In genomic region chrX:30812326-30812725, GRCh38 we compare ENCODE assay signal across 13 cellular contexts.
DNase-seq lines count a peak whose midpoint lies in the region; ATAC-seq and TF ChIP-seq lines count a peak whose summit lies in the region.
"Had no signal": no experiment of that assay in that cellular context is flagged by ENCODE, and none has a peak within 500 bp of the region (broad histone marks: within the 10 kb centered on the region; RNA-seq: fewer than 3 reads in every experiment).

No MANE protein-coding gene starts in this region.

- H3K36me3 Mint-ChIP-seq in activated naive CD8-positive, alpha-beta T cell treated with anti-CD3 and anti-CD28 coated beads, Interleukin-2, amount 50 U/mL, for 24 hours (ENCODE audit: low read depth), result no peaks in the 10 kb centered on the region
- no peaks in the 10 kb centered on the region for H3K36me3 Mint-ChIP-seq in natural killer cell treated with Interleukin-12 subunit alpha and Interleukin-12 subunit beta and Interleukin-15 and Interleukin-18, amount 100 ng/mL, for 72 hours

- no peaks in the 10 kb centered on the region for H3K36me3 ChIP-seq in spleen
- H3K36me3 ChIP-seq: esophagus muscularis mucosa had no signal

- no peaks in the 10 kb centered on the region for H3K4me1 Mint-ChIP-seq in activated naive CD8-positive, alpha-beta T cell treated with anti-CD3 and anti-CD28 coated beads, Interleukin-2, amount 50 U/mL, for 24 hours
- no peaks in the 10 kb centered on the region for H3K4me1 Mint-ChIP-seq in natural killer cell treated with Interleukin-12 subunit alpha and Interleukin-12 subunit beta and Interleukin-15 and Interleukin-18, amount 100 ng/mL, for 72 hours (ENCODE audit: low read depth in 2 of 2)
- H3K4me1 Mint-ChIP-seq: neural crest cell had no signal

- no peaks in the 10 kb centered on the region for H3K9me3 Mint-ChIP-seq in activated naive CD8-positive, alpha-beta T cell treated with anti-CD3 and anti-CD28 coated beads, Interleukin-2, amount 50 U/mL, for 24 hours
- H3K9me3 Mint-ChIP-seq in natural killer cell treated with Interleukin-12 subunit alpha and Interleukin-12 subunit beta and Interleukin-15 and Interleukin-18, amount 100 ng/mL, for 72 hours, result no peaks in the 10 kb centered on the region
- H3K9me3 Mint-ChIP-seq: neural crest cell; T-helper 1 cell treated with Interleukin-12 subunit alpha and Interleukin-12 subunit beta and Interleukin-4 antibody, amounts not matched to agents 30 μg/mL and 1 μg/mL, for 36 hours had no signal

- H3K4me3 ChIP-seq in spleen, result no peak overlapping the region
- H3K4me3 ChIP-seq: esophagus muscularis mucosa had no signal

- DNase-seq in NCI-H526 (lab: John Stamatoyannopoulos, UW) (peak; percentile 71 to 74), DMS153 treated with DMSO at 0.1 percent for 48 hours (lab: John Stamatoyannopoulos, UW; ENCODE audit: unreplicated experiment) (no peak), spleen (no peak)
- DNase-seq in activated naive CD8-positive, alpha-beta T cell treated with anti-CD3 and anti-CD28 coated beads, Interleukin-2, amount 50 U/mL, for 24 hours, result no peak
- no peak for DNase-seq in natural killer cell treated with Interleukin-12 subunit alpha and Interleukin-12 subunit beta and Interleukin-15 and Interleukin-18, amount 100 ng/mL, for 72 hours (ENCODE audit: low spot score)
- DNase-seq: islet precursor cell, substantia nigra had no signal

- intact Hi-C loops in spleen (cut with DNase I; ENCODE audit: low total_unique reads), result no loop called here

- no peak overlapping the region for H3K27ac Mint-ChIP-seq in activated naive CD8-positive, alpha-beta T cell treated with anti-CD3 and anti-CD28 coated beads, Interleukin-2, amount 50 U/mL, for 24 hours
- H3K27ac Mint-ChIP-seq in natural killer cell treated with Interleukin-12 subunit alpha and Interleukin-12 subunit beta and Interleukin-15 and Interleukin-18, amount 100 ng/mL, for 72 hours, result no peak overlapping the region
- H3K27ac Mint-ChIP-seq: T-helper 1 cell treated with Interleukin-12 subunit alpha and Interleukin-12 subunit beta and Interleukin-4 antibody, amounts not matched to agents 30 μg/mL and 1 μg/mL, for 36 hours had no signal

- no peak overlapping the region for H3K27ac ChIP-seq in spleen
- H3K27ac ChIP-seq: esophagus muscularis mucosa had no signal

- WGBS in spleen, 5 donors, result 48 to 67% (median 62%) methylated on average over 1 of the region's 1 CpG

- no peaks in the 10 kb centered on the region for H3K27me3 Mint-ChIP-seq in activated naive CD8-positive, alpha-beta T cell treated with anti-CD3 and anti-CD28 coated beads, Interleukin-2, amount 50 U/mL, for 24 hours
- H3K27me3 Mint-ChIP-seq in natural killer cell treated with Interleukin-12 subunit alpha and Interleukin-12 subunit beta and Interleukin-15 and Interleukin-18, amount 100 ng/mL, for 72 hours, result no peaks in the 10 kb centered on the region

- H3K9me3 ChIP-seq in spleen, result no peaks in the 10 kb centered on the region
- H3K9me3 ChIP-seq: esophagus muscularis mucosa had no signal

- no peaks in the 10 kb centered on the region for H3K27me3 ChIP-seq in spleen (replicated peaks in 1 of 7)
- H3K27me3 ChIP-seq: esophagus muscularis mucosa had no signal

- ATAC-seq in GM18511 (IDR thresholded peaks at IDR 0.05; ENCODE audit: unreplicated experiment) (peak; percentile 99), GM21423 (IDR thresholded peaks at IDR 0.05; ENCODE audit: unreplicated experiment) (peak; percentile 98), HG03066 (IDR thresholded peaks at IDR 0.05; ENCODE audit: low read depth, unreplicated experiment) (peak; percentile 93)
- no peak for ATAC-seq in activated naive CD8-positive, alpha-beta T cell treated with anti-CD3 and anti-CD28 coated beads, Interleukin-2, amount 50 U/mL, for 24 hours
- no peak for ATAC-seq in natural killer cell treated with Interleukin-12 subunit alpha and Interleukin-12 subunit beta and Interleukin-15 and Interleukin-18, amount 100 ng/mL, for 72 hours

- no peak for TF ChIP-seq POLR2A in spleen (IDR thresholded peaks at IDR 0.05)

- TF ChIP-seq CTCF in spleen (IDR thresholded peaks at IDR 0.05 in 8 of 11, conservative IDR thresholded peaks at IDR 0.05 in 3 of 11), result no peak

- H3K4me3 Mint-ChIP-seq in activated naive CD8-positive, alpha-beta T cell treated with anti-CD3 and anti-CD28 coated beads, Interleukin-2, amount 50 U/mL, for 24 hours, result no peak overlapping the region
- H3K4me3 Mint-ChIP-seq in natural killer cell treated with Interleukin-12 subunit alpha and Interleukin-12 subunit beta and Interleukin-15 and Interleukin-18, amount 100 ng/mL, for 72 hours, result no peak overlapping the region
- H3K4me3 Mint-ChIP-seq: neural crest cell; T-helper 1 cell treated with Interleukin-12 subunit alpha and Interleukin-12 subunit beta and Interleukin-4 antibody, amounts not matched to agents 30 μg/mL and 1 μg/mL, for 36 hours had no signal

- H3K4me1 ChIP-seq in spleen, result peaks cover 0 to 3% (median 0%) of the 10 kb centered on the region in 6 donors
- H3K4me1 ChIP-seq: esophagus muscularis mucosa had no signal

Comparison
In these comparisons a context has a peak if more than half of its experiments do, and no peak if none do; other contexts are left out.
1. ATAC-seq: peak in GM18511 (single experiment), GM21423 (single experiment) and HG03066 (single experiment); none in activated naive CD8-positive, alpha-beta T cell treated with anti-CD3 and anti-CD28 coated beads, Interleukin-2, amount 50 U/mL, for 24 hours (single experiment) and natural killer cell treated with Interleukin-12 subunit alpha and Interleukin-12 subunit beta and Interleukin-15 and Interleukin-18, amount 100 ng/mL, for 72 hours (0 of 2).
2. DNase-seq: peak in NCI-H526 (2 of 2); none in activated naive CD8-positive, alpha-beta T cell treated with anti-CD3 and anti-CD28 coated beads, Interleukin-2, amount 50 U/mL, for 24 hours (single experiment), DMS153 treated with DMSO at 0.1 percent for 48 hours (single experiment), natural killer cell treated with Interleukin-12 subunit alpha and Interleukin-12 subunit beta and Interleukin-15 and Interleukin-18, amount 100 ng/mL, for 72 hours (single experiment) and spleen (single experiment).